Comparison of ENCODE assay signal across 33 cellular contexts in genomic region chr12:53958128-53958527, GRCh38. TPM values are rescaled to one million over a fixed set of nuclear protein-coding genes. Genes with fewer than 3 reads are reported as not detected.
"Had no signal": no experiment of that assay in that cellular context is flagged by ENCODE, and none has a peak within 500 bp of the region (broad histone marks: within the 10 kb centered on the region; RNA-seq: fewer than 3 reads in every experiment).

No MANE protein-coding gene starts in this region.

- H3K4me1 ChIP-seq: gastrocnemius medialis had no signal

- H3K4me3 ChIP-seq: body of pancreas, esophagus muscularis mucosa, gastrocnemius medialis, heart left ventricle had no signal

- ATAC-seq: activated T-cell treated with anti-CD3 and anti-CD28 coated beads, Interleukin-2, amount 50 U/mL, for 72 hours; body of pancreas; effector memory CD8-positive, alpha-beta T cell; foreskin keratinocyte; gastrocnemius medialis; heart left ventricle; WTC11 had no signal

- FAIRE-seq: colon had no signal

- H3K9me3 Mint-ChIP-seq: activated CD4-positive, alpha-beta memory T cell treated with anti-CD3 and anti-CD28 coated beads, Interleukin-2, amount 10 ng/mL, durations not matched to agents 7 days and 5 days; activated CD4-positive, alpha-beta T cell treated with anti-CD3 and anti-CD28 coated beads, Interleukin-2, amount 10 ng/mL, durations not matched to agents 7 days and 5 days; activated T-cell treated with anti-CD3 and anti-CD28 coated beads, Interleukin-2, amount 50 U/mL, for 24 hours; activated T-cell treated with anti-CD3 and anti-CD28 coated beads, Interleukin-2, amount 50 U/mL, for 72 hours; WTC11 had no signal

- H3K9me3 ChIP-seq: body of pancreas, esophagus muscularis mucosa, gastrocnemius medialis, heart left ventricle had no signal

- H3K36me3 ChIP-seq: esophagus muscularis mucosa, gastrocnemius medialis, heart left ventricle had no signal

- H3K36me3 Mint-ChIP-seq: activated naive CD8-positive, alpha-beta T cell; WTC11 had no signal

- H3K4me3 Mint-ChIP-seq: activated CD4-positive, alpha-beta memory T cell treated with anti-CD3 and anti-CD28 coated beads, Interleukin-2, amount 10 ng/mL, durations not matched to agents 7 days and 5 days; activated CD4-positive, alpha-beta T cell treated with anti-CD3 and anti-CD28 coated beads, Interleukin-2, amount 10 ng/mL, durations not matched to agents 7 days and 5 days; activated naive CD8-positive, alpha-beta T cell; activated T-cell treated with anti-CD3 and anti-CD28 coated beads, Interleukin-2, amount 50 U/mL, for 24 hours; activated T-cell treated with anti-CD3 and anti-CD28 coated beads, Interleukin-2, amount 50 U/mL, for 72 hours; effector memory CD8-positive, alpha-beta T cell; WTC11 had no signal

- H3K27ac Mint-ChIP-seq: activated CD4-positive, alpha-beta memory T cell treated with anti-CD3 and anti-CD28 coated beads, Interleukin-2, amount 10 ng/mL, durations not matched to agents 7 days and 5 days; activated CD4-positive, alpha-beta T cell treated with anti-CD3 and anti-CD28 coated beads, Interleukin-2, amount 10 ng/mL, durations not matched to agents 7 days and 5 days; activated naive CD8-positive, alpha-beta T cell; activated T-cell treated with anti-CD3 and anti-CD28 coated beads, Interleukin-2, amount 50 U/mL, for 24 hours; activated T-cell treated with anti-CD3 and anti-CD28 coated beads, Interleukin-2, amount 50 U/mL, for 72 hours; WTC11 had no signal

- DNase-seq: activated CD4-positive, alpha-beta memory T cell treated with anti-CD3 and anti-CD28 coated beads, Interleukin-2, amount 10 ng/mL, durations not matched to agents 7 days and 5 days; activated CD4-positive, alpha-beta T cell treated with anti-CD3 and anti-CD28 coated beads for 1 hour; activated CD4-positive, alpha-beta T cell treated with anti-CD3 and anti-CD28 coated beads for 4 hours; activated CD4-positive, alpha-beta T cell treated with anti-CD3 and anti-CD28 coated beads, Interleukin-2, amount 10 ng/mL, durations not matched to agents 7 days and 5 days; activated CD4-positive, alpha-beta T cell treated with anti-CD3 and anti-CD28 coated beads, Interleukin-2, amount 50 U/mL, for 4 hours; activated CD8-positive, alpha-beta memory T cell treated with anti-CD3 and anti-CD28 coated beads, Interleukin-2, amount 50 U/mL, for 48 hours; activated effector memory CD4-positive, alpha-beta T cell treated with Interleukin-2 at 50 U/mL for 16 hours; activated gamma-delta T cell treated with Interleukin-2 at 50 U/mL for 16 hours; activated naive CD4-positive, alpha-beta T cell treated with anti-CD3 and anti-CD28 coated beads, Interleukin-2, amount 50 U/mL, for 16 hours; activated naive CD4-positive, alpha-beta T cell treated with Interleukin-2 at 50 U/mL for 16 hours; activated T-cell treated with anti-CD3 and anti-CD28 coated beads for 4 hours; activated T-cell treated with anti-CD3 and anti-CD28 coated beads, Interleukin-2, amount 50 U/mL, for 24 hours; activated T-cell treated with anti-CD3 and anti-CD28 coated beads, Interleukin-2, amount 50 U/mL, for 72 hours; amniotic stem cell; anterior cingulate cortex; body of pancreas; caudate nucleus; cortex of kidney; dermis blood vessel endothelial cell; effector CD4-positive, alpha-beta T cell; effector memory CD8-positive, alpha-beta T cell; erythroblast; foreskin keratinocyte; gastrocnemius medialis; glutamatergic neuron; heart left ventricle; T-helper 2 cell had no signal

- H3K27ac ChIP-seq: body of pancreas, esophagus muscularis mucosa, foreskin keratinocyte, gastrocnemius medialis, heart left ventricle had no signal

RNA-seq across cellular contexts. Expression of gene HOXC12, which starts 3.4 kb away (rescaled TPM):
- total RNA-seq: activated CD4-positive, alpha-beta memory T cell treated with anti-CD3 and anti-CD28 coated beads, Interleukin-2, amount 10 ng/mL, durations not matched to agents 7 days and 5 days; activated CD4-positive, alpha-beta T cell treated with anti-CD3 and anti-CD28 coated beads, Interleukin-2, amount 10 ng/mL, durations not matched to agents 7 days and 5 days; activated T-cell treated with anti-CD3 and anti-CD28 coated beads, Interleukin-2, amount 50 U/mL, for 72 hours; body of pancreas; chondrocyte; dermis blood vessel endothelial cell; esophagus muscularis mucosa; gastrocnemius medialis; heart left ventricle; T-helper 1 cell treated with Interleukin-12 subunit alpha and Interleukin-12 subunit beta and Interleukin-4 antibody, amounts not matched to agents 30 ng/mL and 1 ng/mL, for 36 hours; WTC11 had no signal

RNA-seq across cellular contexts. Expression of gene HOXC11, which starts 14.8 kb away (rescaled TPM):
- total RNA-seq: activated CD4-positive, alpha-beta memory T cell treated with anti-CD3 and anti-CD28 coated beads, Interleukin-2, amount 10 ng/mL, durations not matched to agents 7 days and 5 days; activated CD4-positive, alpha-beta T cell treated with anti-CD3 and anti-CD28 coated beads, Interleukin-2, amount 10 ng/mL, durations not matched to agents 7 days and 5 days; activated T-cell treated with anti-CD3 and anti-CD28 coated beads, Interleukin-2, amount 50 U/mL, for 72 hours; body of pancreas; chondrocyte; dermis blood vessel endothelial cell; esophagus muscularis mucosa; heart left ventricle; T-helper 1 cell treated with Interleukin-12 subunit alpha and Interleukin-12 subunit beta and Interleukin-4 antibody, amounts not matched to agents 30 ng/mL and 1 ng/mL, for 36 hours; WTC11 had no signal

RNA-seq across cellular contexts. Expression of gene HOTAIR, which starts 16.6 kb away (rescaled TPM):
- total RNA-seq: activated CD4-positive, alpha-beta memory T cell treated with anti-CD3 and anti-CD28 coated beads, Interleukin-2, amount 10 ng/mL, durations not matched to agents 7 days and 5 days; activated CD4-positive, alpha-beta T cell treated with anti-CD3 and anti-CD28 coated beads, Interleukin-2, amount 10 ng/mL, durations not matched to agents 7 days and 5 days; activated T-cell treated with anti-CD3 and anti-CD28 coated beads, Interleukin-2, amount 50 U/mL, for 72 hours; body of pancreas; chondrocyte; dermis blood vessel endothelial cell; esophagus muscularis mucosa; heart left ventricle; T-helper 1 cell treated with Interleukin-12 subunit alpha and Interleukin-12 subunit beta and Interleukin-4 antibody, amounts not matched to agents 30 ng/mL and 1 ng/mL, for 36 hours; WTC11 had no signal

RNA-seq across cellular contexts. Expression of gene HOXC13, which starts 19.5 kb away (rescaled TPM):
- total RNA-seq: activated CD4-positive, alpha-beta memory T cell treated with anti-CD3 and anti-CD28 coated beads, Interleukin-2, amount 10 ng/mL, durations not matched to agents 7 days and 5 days; activated CD4-positive, alpha-beta T cell treated with anti-CD3 and anti-CD28 coated beads, Interleukin-2, amount 10 ng/mL, durations not matched to agents 7 days and 5 days; activated T-cell treated with anti-CD3 and anti-CD28 coated beads, Interleukin-2, amount 50 U/mL, for 72 hours; body of pancreas; chondrocyte; dermis blood vessel endothelial cell; esophagus muscularis mucosa; heart left ventricle; T-helper 1 cell treated with Interleukin-12 subunit alpha and Interleukin-12 subunit beta and Interleukin-4 antibody, amounts not matched to agents 30 ng/mL and 1 ng/mL, for 36 hours had no signal

RNA-seq across cellular contexts. Expression of gene HOXC10, which starts 26.8 kb away (rescaled TPM):
- total RNA-seq: activated CD4-positive, alpha-beta memory T cell treated with anti-CD3 and anti-CD28 coated beads, Interleukin-2, amount 10 ng/mL, durations not matched to agents 7 days and 5 days; activated CD4-positive, alpha-beta T cell treated with anti-CD3 and anti-CD28 coated beads, Interleukin-2, amount 10 ng/mL, durations not matched to agents 7 days and 5 days; activated T-cell treated with anti-CD3 and anti-CD28 coated beads, Interleukin-2, amount 50 U/mL, for 72 hours; body of pancreas; chondrocyte; esophagus muscularis mucosa; heart left ventricle; T-helper 1 cell treated with Interleukin-12 subunit alpha and Interleukin-12 subunit beta and Interleukin-4 antibody, amounts not matched to agents 30 ng/mL and 1 ng/mL, for 36 hours; WTC11 had no signal
